Comparison of ENCODE assay signal across 19 cellular contexts in genomic region chr13:98174321-98174720, GRCh38. TPM values are rescaled to one million over a fixed set of nuclear protein-coding genes. Genes with fewer than 3 reads are reported as not detected.
DNase-seq lines count a peak whose midpoint lies in the region; ATAC-seq and TF ChIP-seq lines count a peak whose summit lies in the region.
"Had no signal": no experiment of that assay in that cellular context is flagged by ENCODE, and none has a peak within 500 bp of the region (broad histone marks: within the 10 kb centered on the region; RNA-seq: fewer than 3 reads in every experiment).

No MANE protein-coding gene starts in this region.

- H3K27ac Mint-ChIP-seq in mesothelial cell of epicardium, result peak overlapping the region; percentile 86
- no peak overlapping the region for H3K27ac Mint-ChIP-seq in stimulated activated naive B cell treated with anti-CD40 and anti-IgM and Interleukin-4, amounts not matched to agents 10 μg/mL and 1 μg/mL and 100 μg/mL, for 72 hours

- peaks cover 7% of the 10 kb centered on the region for H3F3A ChIP-seq in SK-N-SH (replicated peaks; ENCODE audit: insufficient read depth)

- H3K9me3 Mint-ChIP-seq in mesothelial cell of epicardium, result peaks cover 4% of the 10 kb centered on the region
- H3K9me3 Mint-ChIP-seq in stimulated activated naive B cell treated with anti-CD40 and anti-IgM and Interleukin-4, amounts not matched to agents 10 μg/mL and 1 μg/mL and 100 μg/mL, for 72 hours, result peaks cover 0 to 3% of the 10 kb centered on the region in 2 donors

- no peaks in the 10 kb centered on the region for H3K36me3 ChIP-seq in SK-N-SH (replicated peaks in 1 of 2; ENCODE audit: control insufficient read depth in 1 of 2, insufficient read depth in 2 of 2, low read length in 1 of 2)
- H3K36me3 ChIP-seq in upper lobe of left lung, result peaks cover 0 to 8% (median 3%) of the 10 kb centered on the region in 4 donors
- H3K36me3 ChIP-seq: cardiac muscle cell, ovary had no signal

- intact Hi-C loops in dorsolateral prefrontal cortex (cut with DNase I), result no loop called here

- 98% methylated on average over 7 of the region's 7 CpGs for WGBS in SK-N-SH (ENCODE audit: low lambda C conversion rate)
- WGBS in upper lobe of left lung, 2 donors, result 53 to 54% methylated on average over 7 of the region's 7 CpGs

- H3K27me3 Mint-ChIP-seq in mesothelial cell of epicardium (ENCODE audit: low read depth), result no peaks in the 10 kb centered on the region
- peaks cover 1 to 10% of the 10 kb centered on the region in 2 donors for H3K27me3 Mint-ChIP-seq in stimulated activated naive B cell treated with anti-CD40 and anti-IgM and Interleukin-4, amounts not matched to agents 10 μg/mL and 1 μg/mL and 100 μg/mL, for 72 hours

- peaks cover 70% of the 10 kb centered on the region for H3K79me2 ChIP-seq in SK-N-SH (ENCODE audit: insufficient read depth)

- H4K20me1 ChIP-seq in SK-N-SH (ENCODE audit: insufficient read depth), result no peaks in the 10 kb centered on the region; the same call in 1 of the 2 replicates

- H3K9me3 ChIP-seq in SK-N-SH (no peaks in the 10 kb centered on the region), upper lobe of left lung (no peaks in the 10 kb centered on the region)
- H3K9me3 ChIP-seq: ovary had no signal

- peak overlapping the region; percentile 78; the same call in 1 of the 2 replicates for H3K4me2 ChIP-seq in SK-N-SH
- H3K4me2 ChIP-seq: KMS-11 had no signal

- POLR2A ChIA-PET in SK-N-SH (lab: Yijun Ruan, JAX), result no interaction called here

- ATAC-seq in SK-N-SH treated with all-trans-retinoic acid at 6 μM for 48 hours (no peak), upper lobe of left lung (ENCODE audit: low FRiP score in 2 of 2) (no peak), HG03196 (IDR thresholded peaks at IDR 0.05; ENCODE audit: unreplicated experiment) (no peak), HG03439 (IDR thresholded peaks at IDR 0.05; ENCODE audit: unreplicated experiment) (no peak)
- no peak for ATAC-seq in stimulated activated naive B cell treated with anti-CD40 and anti-IgM and Interleukin-4, amounts not matched to agents 10 μg/mL and 1 μg/mL and 100 μg/mL, for 72 hours (replicated peaks)
- ATAC-seq: stimulated activated naive CD8-positive, alpha-beta T cell treated with anti-CD3 and anti-CD28 coated beads, Interleukin-15, Interleukin-2, amounts not matched to agents 100 U/mL and 50 U/mL, for 24 hours had no signal

- H3K9ac ChIP-seq in SK-N-SH, result no peak overlapping the region
- H3K9ac ChIP-seq: KMS-11 had no signal

- H3K9me2 ChIP-seq in SK-N-SH, result no peaks in the 10 kb centered on the region

- peak overlapping the region in 1 of 2 experiments; percentile 58; a peak in 2 of 4 replicates for H3K27ac ChIP-seq in SK-N-SH (ENCODE audit: low read depth in 2 of 2, low read length in 1 of 2)
- peak overlapping the region in 40 of 59 donors; percentile 11 to 84 (median 70) for H3K27ac ChIP-seq in dorsolateral prefrontal cortex
- peak overlapping the region; percentile 70 to 85 (median 74) for H3K27ac ChIP-seq in upper lobe of left lung
- H3K27ac ChIP-seq: KMS-11 had no signal

- H3K36me3 Mint-ChIP-seq in mesothelial cell of epicardium, result peaks cover 21% of the 10 kb centered on the region
- no peaks in the 10 kb centered on the region for H3K36me3 Mint-ChIP-seq in stimulated activated naive B cell treated with anti-CD40 and anti-IgM and Interleukin-4, amounts not matched to agents 10 μg/mL and 1 μg/mL and 100 μg/mL, for 72 hours

- H3K4me3 Mint-ChIP-seq in mesothelial cell of epicardium, result no peak overlapping the region
- H3K4me3 Mint-ChIP-seq in stimulated activated naive B cell treated with anti-CD40 and anti-IgM and Interleukin-4, amounts not matched to agents 10 μg/mL and 1 μg/mL and 100 μg/mL, for 72 hours, result no peak overlapping the region

- no peak for TF ChIP-seq RAD21 in SK-N-SH (IDR thresholded peaks at IDR 0.05; ENCODE audit: low read length)

- H3K4me3 ChIP-seq in SK-N-SH (ENCODE audit: low read depth in 2 of 2, low read length in 1 of 2) (no peak overlapping the region), dorsolateral prefrontal cortex (no peak overlapping the region), upper lobe of left lung (no peak overlapping the region)
- H3K4me3 ChIP-seq: cardiac muscle cell, ovary had no signal

- TF ChIP-seq CTCF in SK-N-SH (IDR thresholded peaks at IDR 0.05) (no peak), dorsolateral prefrontal cortex (IDR thresholded peaks at IDR 0.05 in 54 of 56, conservative IDR thresholded peaks at IDR 0.05 in 2 of 56; ENCODE audit: low read depth in 1 of 56, partially characterized antibody in 56 of 56) (no peak), mesothelial cell of epicardium (IDR thresholded peaks at IDR 0.05; ENCODE audit: unreplicated experiment) (no peak), upper lobe of left lung (IDR thresholded peaks at IDR 0.05) (no peak)

- no peak for TF ChIP-seq EP300 in SK-N-SH (IDR thresholded peaks at IDR 0.05; ENCODE audit: borderline replicate concordance in 1 of 2, low read depth in 1 of 2, low read length in 1 of 2)
- TF ChIP-seq EP300 in upper lobe of left lung (IDR thresholded peaks at IDR 0.05), result no peak

- CTCF ChIA-PET in SK-N-SH (lab: Yijun Ruan, JAX), result interaction anchor here (1.3 kb wide), 1 partner anchor 141 kb away, joined by 3 read pairs; no protein-coding TSS in a partner anchor

- H3K4me1 Mint-ChIP-seq in mesothelial cell of epicardium, result peaks cover 55% of the 10 kb centered on the region
- H3K4me1 Mint-ChIP-seq in stimulated activated naive B cell treated with anti-CD40 and anti-IgM and Interleukin-4, amounts not matched to agents 10 μg/mL and 1 μg/mL and 100 μg/mL, for 72 hours, result no peaks in the 10 kb centered on the region

- DNase-seq in SK-N-SH, result no peak
- DNase-seq in dorsolateral prefrontal cortex, result no peak
- no peak for DNase-seq in mesothelial cell of epicardium (ENCODE audit: low spot score in 2 of 2, unreplicated experiment in 2 of 2)
- no peak for DNase-seq in upper lobe of left lung
- DNase-seq in stimulated activated naive B cell treated with anti-CD40 and anti-IgM and Interleukin-4, amounts not matched to agents 10 μg/mL and 1 μg/mL and 100 μg/mL, for 72 hours, result no peak
- DNase-seq: 8988T; activated CD8-positive, alpha-beta memory T cell treated with anti-CD3 and anti-CD28 coated beads for 24 hours; activated gamma-delta T cell treated with Interleukin-2 at 50 U/mL for 16 hours; COR-L47; NCI-H1694; NCI-H69; RPMI8226; stimulated activated naive CD8-positive, alpha-beta T cell treated with anti-CD3 and anti-CD28 coated beads, Interleukin-15, Interleukin-2, amounts not matched to agents 100 U/mL and 50 U/mL, for 24 hours had no signal

- H3K4me1 ChIP-seq in SK-N-SH (ENCODE audit: control insufficient read depth in 1 of 2, insufficient read depth in 2 of 2, low read depth in 1 of 2, low read length in 1 of 2) (peaks cover 33 to 38% of the 10 kb centered on the region in 2 experiments), upper lobe of left lung (peaks cover 31 to 45% (median 39%) of the 10 kb centered on the region in 4 donors)

- H3K27me3 ChIP-seq in SK-N-SH (ENCODE audit: insufficient read depth), result no peaks in the 10 kb centered on the region
- H3K27me3 ChIP-seq in dorsolateral prefrontal cortex, result peaks cover 0 to 30% (median 0%) of the 10 kb centered on the region in 45 donors
- no peaks in the 10 kb centered on the region for H3K27me3 ChIP-seq in upper lobe of left lung
- H3K27me3 ChIP-seq: cardiac muscle cell, ovary had no signal

- H2AFZ ChIP-seq in SK-N-SH (ENCODE audit: low read depth), result no peak overlapping the region

- no peak for TF ChIP-seq POLR2A in upper lobe of left lung (IDR thresholded peaks at IDR 0.05)

TF ChIP-seq in SK-N-SH, 30 proteins besides CTCF, POLR2A, EP300 and RAD21 (continues in another document):
- TF ChIP-seq CHD2 (IDR thresholded peaks at IDR 0.05; ENCODE audit: low read length, partially characterized antibody) (no peak), SMC3 (IDR thresholded peaks at IDR 0.05; ENCODE audit: low read depth, low read length) (no peak), RXRA (IDR thresholded peaks at IDR 0.05; ENCODE audit: borderline replicate concordance, low read depth) (no peak), NFIC (IDR thresholded peaks at IDR 0.05; ENCODE audit: borderline replicate concordance) (no peak), SIN3A (IDR thresholded peaks at IDR 0.05; ENCODE audit: borderline replicate concordance, low read depth, low read length) (no peak), RCOR1 (IDR thresholded peaks at IDR 0.05; ENCODE audit: low read length) (no peak), FOXJ3 (CRISPR knock-in tag; IDR thresholded peaks at IDR 0.05) (no peak), MEF2A (IDR thresholded peaks at IDR 0.05; ENCODE audit: borderline replicate concordance, low read depth) (no peak)

TF ChIP-seq in SK-N-SH treated with all-trans-retinoic acid at 6 μM for 48 hours, 23 proteins besides CTCF, POLR2A, EP300 and RAD21 (continues in another document):
- no peak for TF ChIP-seq CREB5 (CRISPR knock-in tag; IDR thresholded peaks at IDR 0.05; ENCODE audit: low read depth)

RNA-seq across cellular contexts. Expression of gene RNF113B, which starts 2.7 kb away (rescaled TPM):
- polyA plus RNA-seq in SK-N-SH (2012; rRNA removed), result not detected in 2 replicates
- polyA plus RNA-seq in SK-N-SH (2012; cell fraction: cytosol; rRNA removed), result not detected in 2 replicates
- polyA plus RNA-seq in SK-N-SH (2012; cell fraction: nucleus; rRNA removed), result not detected in 2 replicates
- total RNA-seq in dorsolateral prefrontal cortex (not detected), mesothelial cell of epicardium (not detected in 3 replicates), upper lobe of left lung (not detected)
- total RNA-seq: cardiac muscle cell, ovary had no signal

RNA-seq across cellular contexts. Expression of gene FARP1, which starts 31.4 kb away (rescaled TPM):
- polyA plus RNA-seq in SK-N-SH (2012; rRNA removed), result 10.6 and 12.0 TPM in 2 replicates
- 12.2 and 17.4 TPM in 2 replicates for polyA plus RNA-seq in SK-N-SH (2012; cell fraction: cytosol; rRNA removed)
- polyA plus RNA-seq in SK-N-SH (2012; cell fraction: nucleus; rRNA removed), result 34.9 and 43.7 TPM in 2 replicates
- total RNA-seq in dorsolateral prefrontal cortex (100 to 1,000 TPM in 104 of 120 experiments, 10 to 100 TPM in 16; 68.6 to 202 (median 123) TPM), mesothelial cell of epicardium (267 to 289 TPM (median 285 TPM) in 3 replicates), upper lobe of left lung (100 to 1,000 TPM in 2 of 6 donors, 10 to 100 TPM in 4; 65.7 to 111 (median 91.8) TPM)
